In genomic region chr20:8862092-8862491, GRCh38 we compare ENCODE assay signal across 17 cellular contexts.
DNase-seq lines count a peak whose midpoint lies in the region; ATAC-seq and TF ChIP-seq lines count a peak whose summit lies in the region.
"Had no signal": no experiment of that assay in that cellular context is flagged by ENCODE, and none has a peak within 500 bp of the region (broad histone marks: within the 10 kb centered on the region; RNA-seq: fewer than 3 reads in every experiment).

No MANE protein-coding gene starts in this region.

- no peaks in the 10 kb centered on the region for H3K9me3 ChIP-seq in gastroesophageal sphincter
- H3K9me3 ChIP-seq: BLaER1 treated with 17β-estradiol and CSF1 and Interleukin-3, amounts not matched to agents 10 nM and 100 nM had no signal

- H3K27me3 ChIP-seq in gastroesophageal sphincter = no peaks in the 10 kb centered on the region
- H3K27me3 ChIP-seq: BLaER1 treated with 17β-estradiol and CSF1 and Interleukin-3, amounts not matched to agents 10 nM and 100 nM had no signal

- H3K4me3 ChIP-seq in gastroesophageal sphincter = no peak overlapping the region
- H3K4me3 ChIP-seq: BLaER1 treated with 17β-estradiol and CSF1 and Interleukin-3, amounts not matched to agents 10 nM and 100 nM had no signal

- TF ChIP-seq EP300 in gastroesophageal sphincter (IDR thresholded peaks at IDR 0.05) = no peak

- no peak for TF ChIP-seq POLR2A in gastroesophageal sphincter (IDR thresholded peaks at IDR 0.05)

- 83 to 88% methylated on average over 4 of the region's 4 CpGs for WGBS in gastroesophageal sphincter (ENCODE audit: low coverage in 1 of 2), 2 donors

- peaks cover 0 to 24% (median 5%) of the 10 kb centered on the region in 3 donors for H3K4me1 ChIP-seq in gastroesophageal sphincter

- no peak for TF ChIP-seq CTCF in gastroesophageal sphincter (IDR thresholded peaks at IDR 0.05)

- in situ Hi-C loops in G401 (cut with HindIII; ENCODE audit: low sequenced_read_pairs) = no loop called here

- ATAC-seq in left lobe of liver = no peak
- no peak for ATAC-seq in GM19463 (IDR thresholded peaks at IDR 0.05; ENCODE audit: unreplicated experiment)
- no peak for ATAC-seq in gastroesophageal sphincter
- ATAC-seq: CD8-positive, alpha-beta T cell; HepG2 had no signal

- H3K27ac ChIP-seq in gastroesophageal sphincter = no peak overlapping the region
- H3K27ac ChIP-seq: BLaER1 treated with 17β-estradiol and CSF1 and Interleukin-3, amounts not matched to agents 10 nM and 100 nM had no signal

- H3K36me3 ChIP-seq in gastroesophageal sphincter = no peaks in the 10 kb centered on the region
- H3K36me3 ChIP-seq: BLaER1 treated with 17β-estradiol and CSF1 and Interleukin-3, amounts not matched to agents 10 nM and 100 nM had no signal

- DNase-seq in DMS 273 (lab: John Stamatoyannopoulos, UW; ENCODE audit: unreplicated experiment) (peak; percentile 56), G401 (ENCODE audit: low spot score) (peak; percentile 88), NCI-H1694 treated with DMSO at 0.1 percent for 48 hours (lab: John Stamatoyannopoulos, UW) (peak; percentile 90), cerebellum (ENCODE audit: low spot score) (peak; percentile 44), left lobe of liver (ENCODE audit: low spot score) (no peak), COLO668 (lab: John Stamatoyannopoulos, UW; ENCODE audit: unreplicated experiment) (no peak)
- DNase-seq: CD8-positive, alpha-beta T cell; COR-L47; DMS153; DMS79; GF-D8; GOT3; H9 had no signal

Comparison
In these comparisons a context has a peak if more than half of its experiments do, and no peak if none do; other contexts are left out.
1. DNase-seq: peak in DMS 273 (single experiment), G401 (single experiment), NCI-H1694 treated with DMSO at 0.1 percent for 48 hours (single experiment) and cerebellum (single experiment); none in left lobe of liver (single experiment) and COLO668 (single experiment).